ENCODE assay signal across 2 cellular contexts in the genomic region with DNA sequence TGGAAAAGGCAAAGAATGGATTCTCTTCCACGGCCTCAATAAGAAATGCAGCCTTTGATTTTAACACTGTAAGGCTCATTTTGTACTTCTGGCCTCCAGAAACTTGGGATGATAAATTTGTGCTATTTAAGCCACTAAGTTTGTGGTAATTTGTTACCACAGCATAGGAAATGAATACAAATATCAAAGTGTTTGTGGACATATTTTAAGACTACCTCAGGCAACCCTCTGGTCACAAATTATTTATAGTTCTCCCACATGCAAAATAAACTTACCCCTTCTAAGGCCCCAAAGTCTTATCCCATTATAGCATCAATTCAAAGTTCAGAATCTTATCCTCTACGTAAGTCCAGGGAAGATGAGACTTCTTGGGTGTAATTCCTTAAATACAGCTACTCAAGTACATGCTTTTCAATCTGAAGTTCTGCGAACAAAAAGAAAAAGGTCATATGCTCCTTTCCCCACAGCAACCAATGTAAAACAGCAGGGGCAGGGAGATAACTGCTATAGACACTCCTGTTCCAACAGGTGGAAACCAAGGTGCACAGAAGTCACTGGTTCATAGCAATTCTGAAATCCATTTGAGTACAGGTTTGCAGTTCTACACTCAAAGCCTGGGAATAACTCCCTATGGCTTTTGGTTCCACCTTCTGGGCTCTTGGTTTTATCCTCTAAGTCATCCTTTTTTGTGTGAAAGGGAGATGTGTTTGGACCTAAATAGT.
TF ChIP-seq lines count a peak whose summit lies in the region.

No MANE protein-coding gene starts in this region.

TF ChIP-seq in HepG2, 621 proteins besides CTCF, POLR2A, EP300 and RAD21:
- no peak for TF ChIP-seq RFXANK (CRISPR knock-in tag; IDR thresholded peaks at IDR 0.05)
- TF ChIP-seq STAG1 (CRISPR knock-in tag; IDR thresholded peaks at IDR 0.05): peak; percentile 55
- peak; percentile 35; the same call in 1 of the 2 replicates for TF ChIP-seq SMC3 (IDR thresholded peaks at IDR 0.05; ENCODE audit: low read length)
- no peak for TF ChIP-seq REPIN1 (CRISPR knock-in tag; IDR thresholded peaks at IDR 0.05; ENCODE audit: borderline replicate concordance, low read depth)
- peak; percentile 31; the same call in 1 of the 2 replicates for TF ChIP-seq SAP130 (CRISPR knock-in tag; IDR thresholded peaks at IDR 0.05; ENCODE audit: low read depth)
TF ChIP-seq in HepG2: peak in this region for 3.

TF ChIP-seq in SK-N-SH, 30 proteins besides CTCF, POLR2A, EP300 and RAD21:
- TF ChIP-seq, protein P1, sequence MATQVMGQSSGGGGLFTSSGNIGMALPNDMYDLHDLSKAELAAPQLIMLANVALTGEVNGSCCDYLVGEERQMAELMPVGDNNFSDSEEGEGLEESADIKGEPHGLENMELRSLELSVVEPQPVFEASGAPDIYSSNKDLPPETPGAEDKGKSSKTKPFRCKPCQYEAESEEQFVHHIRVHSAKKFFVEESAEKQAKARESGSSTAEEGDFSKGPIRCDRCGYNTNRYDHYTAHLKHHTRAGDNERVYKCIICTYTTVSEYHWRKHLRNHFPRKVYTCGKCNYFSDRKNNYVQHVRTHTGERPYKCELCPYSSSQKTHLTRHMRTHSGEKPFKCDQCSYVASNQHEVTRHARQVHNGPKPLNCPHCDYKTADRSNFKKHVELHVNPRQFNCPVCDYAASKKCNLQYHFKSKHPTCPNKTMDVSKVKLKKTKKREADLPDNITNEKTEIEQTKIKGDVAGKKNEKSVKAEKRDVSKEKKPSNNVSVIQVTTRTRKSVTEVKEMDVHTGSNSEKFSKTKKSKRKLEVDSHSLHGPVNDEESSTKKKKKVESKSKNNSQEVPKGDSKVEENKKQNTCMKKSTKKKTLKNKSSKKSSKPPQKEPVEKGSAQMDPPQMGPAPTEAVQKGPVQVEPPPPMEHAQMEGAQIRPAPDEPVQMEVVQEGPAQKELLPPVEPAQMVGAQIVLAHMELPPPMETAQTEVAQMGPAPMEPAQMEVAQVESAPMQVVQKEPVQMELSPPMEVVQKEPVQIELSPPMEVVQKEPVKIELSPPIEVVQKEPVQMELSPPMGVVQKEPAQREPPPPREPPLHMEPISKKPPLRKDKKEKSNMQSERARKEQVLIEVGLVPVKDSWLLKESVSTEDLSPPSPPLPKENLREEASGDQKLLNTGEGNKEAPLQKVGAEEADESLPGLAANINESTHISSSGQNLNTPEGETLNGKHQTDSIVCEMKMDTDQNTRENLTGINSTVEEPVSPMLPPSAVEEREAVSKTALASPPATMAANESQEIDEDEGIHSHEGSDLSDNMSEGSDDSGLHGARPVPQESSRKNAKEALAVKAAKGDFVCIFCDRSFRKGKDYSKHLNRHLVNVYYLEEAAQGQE (IDR thresholded peaks at IDR 0.05; ENCODE audit: low read depth, low read length): no peak
- no peak for TF ChIP-seq FOSL2 (IDR thresholded peaks at IDR 0.05; ENCODE audit: borderline replicate concordance, low read depth)
- TF ChIP-seq, protein P2, sequence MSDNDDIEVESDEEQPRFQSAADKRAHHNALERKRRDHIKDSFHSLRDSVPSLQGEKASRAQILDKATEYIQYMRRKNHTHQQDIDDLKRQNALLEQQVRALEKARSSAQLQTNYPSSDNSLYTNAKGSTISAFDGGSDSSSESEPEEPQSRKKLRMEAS (IDR thresholded peaks at IDR 0.05; ENCODE audit: low read depth): no peak
- TF ChIP-seq SMC3 (IDR thresholded peaks at IDR 0.05; ENCODE audit: low read depth, low read length): no peak
- TF ChIP-seq MXI1 (IDR thresholded peaks at IDR 0.05; ENCODE audit: low read depth, low read length): no peak
- no peak for TF ChIP-seq FOXM1 (IDR thresholded peaks at IDR 0.05; ENCODE audit: low read depth)
- TF ChIP-seq JUND (IDR thresholded peaks at IDR 0.05): no peak
- TF ChIP-seq RCOR1 (IDR thresholded peaks at IDR 0.05; ENCODE audit: low read length): no peak
- TF ChIP-seq POLR2AphosphoS5 (IDR thresholded peaks at IDR 0.05; ENCODE audit: low read depth, low read length): no peak
- TF ChIP-seq, protein P3, sequence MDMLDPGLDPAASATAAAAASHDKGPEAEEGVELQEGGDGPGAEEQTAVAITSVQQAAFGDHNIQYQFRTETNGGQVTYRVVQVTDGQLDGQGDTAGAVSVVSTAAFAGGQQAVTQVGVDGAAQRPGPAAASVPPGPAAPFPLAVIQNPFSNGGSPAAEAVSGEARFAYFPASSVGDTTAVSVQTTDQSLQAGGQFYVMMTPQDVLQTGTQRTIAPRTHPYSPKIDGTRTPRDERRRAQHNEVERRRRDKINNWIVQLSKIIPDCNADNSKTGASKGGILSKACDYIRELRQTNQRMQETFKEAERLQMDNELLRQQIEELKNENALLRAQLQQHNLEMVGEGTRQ (IDR thresholded peaks at IDR 0.05; ENCODE audit: borderline replicate concordance, low read depth, low read length): no peak
- no peak for TF ChIP-seq YY1 (IDR thresholded peaks at IDR 0.05; ENCODE audit: low read depth)
- TF ChIP-seq CHD2 (IDR thresholded peaks at IDR 0.05; ENCODE audit: low read length, partially characterized antibody): no peak
- TF ChIP-seq EZH2phosphoT487 (IDR thresholded peaks at IDR 0.05; ENCODE audit: borderline replicate concordance, low read depth): no peak
